In the genomic region with DNA sequence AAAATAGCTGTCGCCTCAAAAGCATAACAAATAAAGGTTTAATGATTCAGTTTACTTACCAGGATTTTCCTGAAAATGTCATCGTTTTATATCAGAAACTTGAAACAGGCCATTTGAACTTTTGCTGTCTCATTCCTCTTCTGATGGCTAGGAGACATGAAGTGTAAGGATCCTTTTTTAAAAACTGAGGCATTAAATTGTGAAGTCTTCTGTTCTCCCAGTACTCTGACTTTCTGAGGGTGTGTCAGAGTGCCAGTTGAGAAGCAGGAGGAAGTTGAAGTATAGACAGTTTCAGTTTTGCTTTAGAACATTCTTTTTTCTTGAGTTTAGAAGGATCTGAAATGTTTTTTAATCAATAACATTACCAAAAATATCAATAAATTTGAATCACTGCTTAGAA, we compare ENCODE assay signal across 9 cellular contexts. TPM values are rescaled to one million over a fixed set of nuclear protein-coding genes. Genes with fewer than 3 reads are reported as not detected.
DNase-seq lines count a peak whose midpoint lies in the region; ATAC-seq and TF ChIP-seq lines count a peak whose summit lies in the region.
"Had no signal": no experiment of that assay in that cellular context is flagged by ENCODE, and none has a peak within 500 bp of the region (broad histone marks: within the 10 kb centered on the region; RNA-seq: fewer than 3 reads in every experiment).

TSS of gene SAMD9L (minus strand) at position 251 of the 400 bp plus-strand sequence. CDS start 12,414 bp downstream, outside the sequence.

- peak within 1 kb of the TSS; percentile 97 for H3K4me3 Mint-ChIP-seq in activated CD4-positive, alpha-beta T cell treated with anti-CD3 and anti-CD28 coated beads, Interleukin-2, amount 10 ng/mL, durations not matched to agents 7 days and 5 days

- H3K9me3 ChIP-seq in SJCRH30 (replicated peaks) (no peaks in the 10 kb centered on the region), esophagus (ENCODE audit: control insufficient read depth in 2 of 2, insufficient read depth in 1 of 2, low read depth in 1 of 2, low read length in 1 of 2) (no peaks in the 10 kb centered on the region), psoas muscle (no peaks in the 10 kb centered on the region)

- intact Hi-C loops in psoas muscle (cut with DNase I): no loop called here

- in situ Hi-C loops in G401 (cut with HindIII; ENCODE audit: low sequenced_read_pairs): no loop called here

- no peaks in the 10 kb centered on the region for H3K36me3 ChIP-seq in SJCRH30
- peaks cover 4 to 6% of the 10 kb centered on the region in 2 donors for H3K36me3 ChIP-seq in esophagus (ENCODE audit: control insufficient read depth in 2 of 2, insufficient read depth in 2 of 2, low read length in 1 of 2)
- peaks cover 3 to 5% of the 10 kb centered on the region in 2 donors for H3K36me3 ChIP-seq in psoas muscle (ENCODE audit: insufficient read depth in 1 of 2, low read depth in 1 of 2)
- H3K36me3 ChIP-seq: cardiac muscle cell had no signal

- no peaks in the 10 kb centered on the region for H3K27me3 Mint-ChIP-seq in activated CD4-positive, alpha-beta T cell treated with anti-CD3 and anti-CD28 coated beads, Interleukin-2, amount 10 ng/mL, durations not matched to agents 7 days and 5 days

- TF ChIP-seq CTCF in psoas muscle (IDR thresholded peaks at IDR 0.05): no peak

- DNase-seq in activated CD4-positive, alpha-beta T cell treated with anti-CD3 and anti-CD28 coated beads, Interleukin-2, amount 10 ng/mL, durations not matched to agents 7 days and 5 days: peak; percentile 36
- DNase-seq in activated CD4-positive, alpha-beta T cell treated with anti-CD3 and anti-CD28 coated beads for 4 hours: no peak
- DNase-seq in SJCRH30: peak in 1 of 2 experiments; percentile 8
- no peak for DNase-seq in psoas muscle
- no peak for DNase-seq in stimulated activated naive CD4-positive, alpha-beta T cell treated with Interleukin-2 at 50 U/mL for 16 hours (lab: John Stamatoyannopoulos, UW)
- DNase-seq in G401 (ENCODE audit: low spot score): no peak

- H3K27me3 ChIP-seq in SJCRH30 (no peaks in the 10 kb centered on the region), esophagus (ENCODE audit: control insufficient read depth in 1 of 2, insufficient read depth in 2 of 2, low read length in 2 of 2) (no peaks in the 10 kb centered on the region), psoas muscle (ENCODE audit: insufficient read depth in 3 of 3, low read length in 2 of 3) (no peaks in the 10 kb centered on the region)
- H3K27me3 ChIP-seq: cardiac muscle cell had no signal

- peaks cover 39% of the 10 kb centered on the region for H3K4me1 Mint-ChIP-seq in activated CD4-positive, alpha-beta T cell treated with anti-CD3 and anti-CD28 coated beads, Interleukin-2, amount 10 ng/mL, durations not matched to agents 7 days and 5 days

- CTCF ChIA-PET in activated CD4-positive, alpha-beta T cell treated with anti-CD3 and anti-CD28 coated beads, Interleukin-2, amount 10 ng/mL, durations not matched to agents 7 days and 5 days (lab: Charles Lee): interaction anchor here (1.1 kb wide), 1 partner anchor 12 kb away, joined by 7 read pairs; no protein-coding TSS in a partner anchor

- peaks cover 23% of the 10 kb centered on the region for H3K36me3 Mint-ChIP-seq in activated CD4-positive, alpha-beta T cell treated with anti-CD3 and anti-CD28 coated beads, Interleukin-2, amount 10 ng/mL, durations not matched to agents 7 days and 5 days (ENCODE audit: low read depth)

- H3K4me1 ChIP-seq in SJCRH30 (peaks cover 4% of the 10 kb centered on the region; the same call in 1 of the 2 replicates), esophagus (ENCODE audit: control insufficient read depth in 2 of 2, insufficient read depth in 2 of 2, low read length in 1 of 2) (no peaks in the 10 kb centered on the region), psoas muscle (peaks cover 15% of the 10 kb centered on the region)

- 20 to 26% methylated on average over 2 of the region's 2 CpGs for WGBS in esophagus, 2 donors
- 13 to 21% (median 13%) methylated on average over 2 of the region's 2 CpGs for WGBS in psoas muscle, 3 donors

- H3K27ac Mint-ChIP-seq in activated CD4-positive, alpha-beta T cell treated with anti-CD3 and anti-CD28 coated beads, Interleukin-2, amount 10 ng/mL, durations not matched to agents 7 days and 5 days: peak within 1 kb of the TSS; percentile 95

- POLR2A ChIA-PET in activated CD4-positive, alpha-beta T cell treated with anti-CD3 and anti-CD28 coated beads, Interleukin-2, amount 10 ng/mL, durations not matched to agents 7 days and 5 days (lab: Charles Lee): no interaction called here

- H3K4me3 ChIP-seq in SJCRH30 (peak within 1 kb of the TSS; percentile 42), esophagus (ENCODE audit: low read depth in 1 of 2, low read length in 2 of 2) (peak within 1 kb of the TSS; percentile 38 to 45), psoas muscle (peak within 1 kb of the TSS; percentile 54)
- H3K4me3 ChIP-seq: cardiac muscle cell had no signal

- H3K9me3 Mint-ChIP-seq in activated CD4-positive, alpha-beta T cell treated with anti-CD3 and anti-CD28 coated beads, Interleukin-2, amount 10 ng/mL, durations not matched to agents 7 days and 5 days: peaks cover 8% of the 10 kb centered on the region

- ATAC-seq in HG02981 (IDR thresholded peaks at IDR 0.05; ENCODE audit: unreplicated experiment) (peak; percentile 64), psoas muscle (peak in 1 of 4 donors; percentile 55)

- H3K27ac ChIP-seq in SJCRH30 (no peak within 1 kb of the TSS), esophagus (ENCODE audit: low read depth in 2 of 2, low read length in 1 of 2) (peak within 1 kb of the TSS in 1 of 2 donors; percentile 22), psoas muscle (peak within 1 kb of the TSS; percentile 11)
- H3K27ac ChIP-seq: cardiac muscle cell had no signal

RNA-seq across cellular contexts. Expression of gene SAMD9L, which starts in this region (rescaled TPM):
- total RNA-seq in activated CD4-positive, alpha-beta T cell treated with anti-CD3 and anti-CD28 coated beads, Interleukin-2, amount 10 ng/mL, durations not matched to agents 7 days and 5 days: 100 to 1,000 TPM; 145 to 166 TPM
- total RNA-seq in SJCRH30 (2014; rRNA removed; shearing (Covaris generic)): 0.79 and 1.8 TPM in 2 replicates
- polyA plus RNA-seq in esophagus (1 to 10 TPM; 2.5 to 4.0 TPM), psoas muscle (1 to 10 TPM in 2 of 3 donors, under 1 TPM in 1; 0.76 to 1.9 (median 1.5) TPM)
- total RNA-seq in psoas muscle: 1 to 10 TPM; 1.9 to 3.6 (median 2.9) TPM
- not detected in 2 replicates for total RNA-seq in G401 (2014; rRNA removed; shearing (Covaris generic))
- total RNA-seq: cardiac muscle cell had no signal
- polyA plus RNA-seq: cardiac muscle cell had no signal

Comparison
In these comparisons a context has a peak if more than half of its experiments do, and no peak if none do; other contexts are left out.
1. RNA of gene SAMD9L (total RNA-seq): 145 to 166 TPM in activated CD4-positive, alpha-beta T cell treated with anti-CD3 and anti-CD28 coated beads, Interleukin-2, amount 10 ng/mL, durations not matched to agents 7 days and 5 days; 1.9 to 3.6 TPM in psoas muscle, 0.79 to 1.8 TPM in SJCRH30 and not detected in G401; every median in the first group is over 10 times any median in the second.
2. Peak in every context shown above with its lines, with median percentiles within 50 percentile points of each other: H3K4me3 ChIP-seq.